8 cellular contexts compared by ENCODE assay signal in the genomic region with DNA sequence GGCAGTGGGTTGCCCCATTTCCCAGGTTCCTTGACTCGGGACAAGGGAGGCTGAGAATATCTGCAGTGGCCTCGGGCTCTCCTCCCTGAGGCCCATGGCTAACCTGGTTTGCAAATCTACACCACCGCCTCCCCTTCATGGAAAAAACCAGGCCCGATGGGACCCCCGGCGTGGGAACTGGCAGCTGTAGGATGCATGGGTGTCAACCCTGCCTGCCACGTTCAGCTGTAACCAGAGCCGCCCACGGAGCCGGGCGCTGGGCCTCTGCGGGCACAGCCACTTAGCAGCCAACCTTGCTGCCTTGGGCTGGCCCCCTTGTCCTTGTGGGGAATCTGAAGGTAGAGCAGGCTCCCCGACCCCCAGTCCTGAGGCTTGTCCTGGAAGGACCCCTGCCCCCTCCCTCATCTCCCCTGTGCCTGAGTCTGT. TPM values are rescaled to one million over a fixed set of nuclear protein-coding genes. Genes with fewer than 3 reads are reported as not detected.
DNase-seq lines count a peak whose midpoint lies in the region; ATAC-seq and TF ChIP-seq lines count a peak whose summit lies in the region.

No MANE protein-coding gene starts in this region.

- CTCF ChIA-PET in activated naive CD4-positive, alpha-beta T cell treated with anti-CD3 and anti-CD28 coated beads for 36 hours (lab: Charles Lee), result interaction anchor here (1.0 kb wide), 1 partner anchor 11 kb away, joined by 3 read pairs; no protein-coding TSS in a partner anchor

- no peak for DNase-seq in activated naive CD4-positive, alpha-beta T cell treated with anti-CD3 and anti-CD28 coated beads for 36 hours
- DNase-seq in activated naive CD4-positive, alpha-beta T cell (lab: John Stamatoyannopoulos, UW), result no peak
- no peak for DNase-seq in ascending aorta (ENCODE audit: low spot score in 2 of 2)
- peak; percentile 29 for DNase-seq in lung (ENCODE audit: low spot score)
- no peak for DNase-seq in thoracic aorta (ENCODE audit: low spot score)
- no peak for DNase-seq in RKO (ENCODE audit: low spot score)
- no peak for DNase-seq in CD1c-positive myeloid dendritic cell (ENCODE audit: extremely low spot score)

- H3K27me3 ChIP-seq in ascending aorta (no peaks in the 10 kb centered on the region), lung (ENCODE audit: control insufficient read depth, insufficient read depth) (no peaks in the 10 kb centered on the region), thoracic aorta (replicated peaks; ENCODE audit: insufficient read depth) (no peaks in the 10 kb centered on the region)

- no peak for TF ChIP-seq CTCF in ascending aorta (IDR thresholded peaks at IDR 0.05)
- no peak for TF ChIP-seq CTCF in lung (IDR thresholded peaks at IDR 0.05; ENCODE audit: control extremely low read depth, extremely low read depth)
- TF ChIP-seq CTCF in thoracic aorta (IDR thresholded peaks at IDR 0.05), result no peak

- H3K27ac Mint-ChIP-seq in activated naive CD4-positive, alpha-beta T cell treated with anti-CD3 and anti-CD28 coated beads for 36 hours, result no peak overlapping the region

- WGBS in lung, 2 donors, result 72 to 86% methylated on average over 13 of the region's 13 CpGs

- H3K27me3 Mint-ChIP-seq in activated naive CD4-positive, alpha-beta T cell treated with anti-CD3 and anti-CD28 coated beads for 36 hours (ENCODE audit: low read depth), result no peaks in the 10 kb centered on the region

- ATAC-seq in lung (ENCODE audit: insufficient read depth, low FRiP score) (no peak), thoracic aorta (ENCODE audit: insufficient number of reproducible peaks, low FRiP score, low read depth) (no peak), GM19395 (IDR thresholded peaks at IDR 0.05; ENCODE audit: unreplicated experiment) (no peak)

- H3K9me3 Mint-ChIP-seq in activated naive CD4-positive, alpha-beta T cell treated with anti-CD3 and anti-CD28 coated beads for 36 hours, result no peaks in the 10 kb centered on the region

- H3K4me3 Mint-ChIP-seq in activated naive CD4-positive, alpha-beta T cell treated with anti-CD3 and anti-CD28 coated beads for 36 hours, result peak overlapping the region; percentile 78

- H3K36me3 Mint-ChIP-seq in activated naive CD4-positive, alpha-beta T cell treated with anti-CD3 and anti-CD28 coated beads for 36 hours (ENCODE audit: low read depth), result no peaks in the 10 kb centered on the region

- peaks cover 13% of the 10 kb centered on the region for H3K4me1 Mint-ChIP-seq in activated naive CD4-positive, alpha-beta T cell treated with anti-CD3 and anti-CD28 coated beads for 36 hours (ENCODE audit: low read depth)

- H3K27ac ChIP-seq in ascending aorta (no peak overlapping the region), lung (ENCODE audit: low read depth in 1 of 2, low read length in 1 of 2) (peak overlapping the region in 1 of 2 donors; percentile 88), thoracic aorta (no peak overlapping the region)

- intact Hi-C loops in activated naive CD4-positive, alpha-beta T cell treated with anti-CD3 and anti-CD28 coated beads for 36 hours (cut with micrococcal nuclease), result loop anchor here (5.0 kb wide), 2 partner anchors 139 to 564 kb away; a partner anchor contains a TSS
- intact Hi-C loops in ascending aorta (cut with DNase I), result loop anchor here (5.0 kb wide), 2 partner anchors 66 to 139 kb away; a partner anchor contains a TSS

- H3K4me1 ChIP-seq in ascending aorta (peaks cover 3 to 26% of the 10 kb centered on the region in 2 donors), lung (ENCODE audit: control insufficient read depth in 2 of 2, insufficient read depth in 2 of 2, low read length in 2 of 2) (peaks cover 5 to 45% of the 10 kb centered on the region in 2 donors), thoracic aorta (ENCODE audit: control insufficient read depth in 1 of 2, low read depth in 2 of 2) (peaks cover 12 to 21% of the 10 kb centered on the region in 2 donors)

- H3K36me3 ChIP-seq in ascending aorta (no peaks in the 10 kb centered on the region), lung (ENCODE audit: control insufficient read depth in 2 of 2, insufficient read depth in 2 of 2, low read length in 2 of 2) (no peaks in the 10 kb centered on the region), thoracic aorta (no peaks in the 10 kb centered on the region)

- H3K9me3 ChIP-seq in ascending aorta (no peaks in the 10 kb centered on the region), lung (ENCODE audit: control insufficient read depth in 2 of 2, insufficient read depth in 1 of 2, low read length in 1 of 2) (no peaks in the 10 kb centered on the region), thoracic aorta (no peaks in the 10 kb centered on the region)

- H3K4me3 ChIP-seq in ascending aorta (peak overlapping the region; percentile 80 to 99), lung (peak overlapping the region; percentile 21), thoracic aorta (peak overlapping the region; percentile 95)

RNA-seq across cellular contexts. Expression of a gene that starts 1.6 kb away (rescaled TPM):
- 1 to 10 TPM; 1.5 to 2.2 TPM for total RNA-seq in activated naive CD4-positive, alpha-beta T cell treated with anti-CD3 and anti-CD28 coated beads for 36 hours
- 24.4 TPM for total RNA-seq in ascending aorta
- total RNA-seq in lung, result 10 to 100 TPM; 20.1 to 33.4 TPM
- 10 to 100 TPM; 20.1 to 22.1 TPM for polyA plus RNA-seq in lung
- total RNA-seq in thoracic aorta, result 1 to 10 TPM; 5.3 to 7.8 TPM

Comparison
In these comparisons a context has a peak if more than half of its experiments do, and no peak if none do; other contexts are left out.
1. H3K4me3 ChIP-seq: peak in every context shown above with its lines; median percentile 95 in thoracic aorta; 90 in ascending aorta; 21 in lung.